9 cellular contexts compared by ENCODE assay signal in genomic region chr7:139602143-139602722, GRCh38.
A peak's percentile ranks its signal among the peaks of the same experiment; 100 is the strongest.
DNase-seq lines count a peak whose midpoint lies in the region; ATAC-seq, FAIRE-seq and TF ChIP-seq lines count a peak whose summit lies in the region.
"Had no signal": no experiment of that assay in that cellular context is flagged by ENCODE, and none has a peak within 500 bp of the region (broad histone marks: within the 10 kb centered on the region; RNA-seq: fewer than 3 reads in every experiment).

No MANE protein-coding gene starts in this region.

- H3K4me1 ChIP-seq in mammary epithelial cell (ENCODE audit: insufficient read depth, low read length) (no peaks in the 10 kb centered on the region), HepG2 (ENCODE audit: insufficient read depth, low read length) (no peaks in the 10 kb centered on the region)

- peaks cover 21% of the 10 kb centered on the region for H3K36me3 ChIP-seq in mammary epithelial cell (ENCODE audit: insufficient read depth, low read length)
- H3K36me3 ChIP-seq in HepG2 (replicated peaks in 1 of 2; ENCODE audit: control insufficient read depth in 1 of 2, insufficient read depth in 2 of 2, low read length in 2 of 2) = peaks cover 26 to 84% of the 10 kb centered on the region in 2 experiments

- peak; percentile 63 for FAIRE-seq in HepG2 (lab: Jason Lieb, UNC)
- FAIRE-seq: endometrium had no signal

- no peak for TF ChIP-seq EP300 in HepG2 (IDR thresholded peaks at IDR 0.05; ENCODE audit: low read depth in 2 of 2, low read length in 2 of 2)
- TF ChIP-seq EP300 in HepG2 (CRISPR knock-in tag; IDR thresholded peaks at IDR 0.05; ENCODE audit: borderline replicate concordance) = no peak

- POLR2A ChIA-PET in HepG2 (lab: Yijun Ruan, JAX) = no interaction called here

- 92% methylated on average over 5 of the region's 7 CpGs for WGBS in mammary epithelial cell (ENCODE audit: low coverage, missing lambda C conversion rate)
- WGBS in HepG2 (ENCODE audit: low lambda C conversion rate) = 86% methylated on average over 7 of the region's 7 CpGs

- BruUV-seq in mammary epithelial cell (replicated peaks; lab: Mats Ljungman, UMichigan) (no TSS peak), HepG2 (replicated peaks; lab: Mats Ljungman, UMichigan) (no TSS peak)

- H3K27ac ChIP-seq in mammary epithelial cell (ENCODE audit: insufficient read depth, low read depth, low read length) (no peak overlapping the region), HepG2 (ENCODE audit: extremely low read length, insufficient read depth, low read length) (no peak overlapping the region)

- H3K79me2 ChIP-seq in mammary epithelial cell (ENCODE audit: insufficient read depth, low read length) = no peaks in the 10 kb centered on the region
- H3K79me2 ChIP-seq in HepG2 (ENCODE audit: insufficient read depth, low read length) = no peaks in the 10 kb centered on the region

- ATAC-seq in HepG2 (peak; percentile 89), GM18505 (IDR thresholded peaks at IDR 0.05; ENCODE audit: unreplicated experiment) (no peak), GM21447 (IDR thresholded peaks at IDR 0.05; ENCODE audit: unreplicated experiment) (no peak), HG03432 (IDR thresholded peaks at IDR 0.05; ENCODE audit: unreplicated experiment) (no peak)

- in situ Hi-C loops in mammary epithelial cell (cut with MboI; ENCODE audit: low sequenced_read_pairs in 2 of 2) = no loop called here
- in situ Hi-C loops in HepG2 (cut with HindIII; ENCODE audit: extremely low pct_ligation_motif_present, low pct_unique_long_range_greater_than_20kb) = no loop called here

- CTCF ChIA-PET in mammary epithelial cell (lab: Charles Lee; ENCODE audit: low non-redundant PET) = interaction anchor here (0.7 kb wide), 4 partner anchors 12 to 509 kb away, joined by 3 to 8 read pairs (median 4); no protein-coding TSS in a partner anchor
- CTCF ChIA-PET in HepG2 (lab: Yijun Ruan, JAX; ENCODE audit: low intra/inter-chr PET ratio, low total read pairs) = interaction anchor here (1.3 to 2.8 kb wide), 2 partner anchors 400 to 402 kb away, joined by 8 to 19 read pairs; no protein-coding TSS in a partner anchor

- no peak overlapping the region for H2AFZ ChIP-seq in mammary epithelial cell (ENCODE audit: low read depth, low read length)
- no peak overlapping the region for H2AFZ ChIP-seq in HepG2 (ENCODE audit: low read length)

- 0 out of 2 replicates have a peak, but pooled peaks have one; percentile 24 for TF ChIP-seq RAD21 in HepG2 (CRISPR knock-in tag; IDR thresholded peaks at IDR 0.05)

- H3K27me3 ChIP-seq in mammary epithelial cell (ENCODE audit: insufficient read depth, low read length) (no peaks in the 10 kb centered on the region), HepG2 (ENCODE audit: control insufficient read depth in 1 of 2, insufficient read depth in 2 of 2, low read length in 2 of 2) (no peaks in the 10 kb centered on the region)

- no peak for TF ChIP-seq CTCF in GM20000 (IDR thresholded peaks at IDR 0.05; ENCODE audit: extremely low read depth, missing control alignments)
- TF ChIP-seq CTCF in mammary epithelial cell (conservative IDR thresholded peaks at IDR 0.05 in 1 of 2, IDR thresholded peaks at IDR 0.05 in 1 of 2; ENCODE audit: extremely low read depth in 1 of 2, insufficient read depth in 1 of 2, low read depth in 1 of 2, low read length in 2 of 2) = peak; percentile 48 to 58
- peak; percentile 66 for TF ChIP-seq CTCF in HepG2 (CRISPR knock-in tag; IDR thresholded peaks at IDR 0.05)

- H3K9me3 ChIP-seq in mammary epithelial cell (replicated peaks; ENCODE audit: insufficient read depth, low read length) = no peaks in the 10 kb centered on the region
- H3K9me3 ChIP-seq in HepG2 (ENCODE audit: low read length) = no peaks in the 10 kb centered on the region

- H3K9ac ChIP-seq in mammary epithelial cell (ENCODE audit: insufficient read depth, low read length) (no peak overlapping the region), HepG2 (ENCODE audit: insufficient read depth, low read depth, low read length) (no peak overlapping the region)

- dilution Hi-C loops in mammary epithelial cell (cut with HindIII; ENCODE audit: low sequenced_read_pairs) = no loop called here

- intact Hi-C loops in mammary epithelial cell (cut with micrococcal nuclease) (loop anchor here (1.0 kb wide), 1 partner anchor 400 kb away; no protein-coding TSS in a partner anchor), HepG2 (cut with micrococcal nuclease; ENCODE audit: unreplicated experiment) (loop anchor here (1.0 kb wide), 1 partner anchor 400 kb away; no protein-coding TSS in a partner anchor)

- H3K4me2 ChIP-seq in mammary epithelial cell (ENCODE audit: insufficient read depth, low read depth, low read length) = no peak overlapping the region
- no peak overlapping the region for H3K4me2 ChIP-seq in HepG2 (ENCODE audit: low read depth, low read length)

- H4K20me1 ChIP-seq in mammary epithelial cell (ENCODE audit: insufficient read depth, low read length) (no peaks in the 10 kb centered on the region), HepG2 (ENCODE audit: insufficient read depth, low read length) (no peaks in the 10 kb centered on the region; the same call in 1 of the 2 replicates)

- TF ChIP-seq POLR2A in HepG2 (IDR thresholded peaks at IDR 0.05; ENCODE audit: insufficient read depth in 1 of 2, low read depth in 2 of 2, low read length in 2 of 2) (no peak), GM18505 (IDR thresholded peaks at IDR 0.05; ENCODE audit: borderline replicate concordance, extremely low read depth, insufficient read depth, insufficient read length) (no peak)

- H3K4me3 ChIP-seq in mammary epithelial cell (replicated peaks in 1 of 3; ENCODE audit: insufficient read depth in 1 of 3, low read depth in 2 of 3, low read length in 3 of 3) = no peak overlapping the region
- H3K4me3 ChIP-seq in HepG2 (replicated peaks in 1 of 3; ENCODE audit: insufficient read depth in 1 of 3, low read depth in 2 of 3, low read length in 3 of 3) = no peak overlapping the region

- DNase-seq in AML-193 (lab: John Stamatoyannopoulos, UW) = peak; percentile 43 to 58
- peak; percentile 45 for DNase-seq in GM20000 (ENCODE audit: low spot score)
- peak; percentile 9 for DNase-seq in NCI-H748 treated with DMSO at 0.1 percent for 48 hours (lab: John Stamatoyannopoulos, UW)
- DNase-seq in mammary epithelial cell = peak; percentile 10
- DNase-seq in HepG2 (ENCODE audit: low spot score) = peak; percentile 37

TF ChIP-seq in HepG2, 621 proteins besides CTCF, POLR2A, EP300 and RAD21:
- TF ChIP-seq SMC3 (IDR thresholded peaks at IDR 0.05; ENCODE audit: low read length) = peak; percentile 55
- TF ChIP-seq FUBP1 (CRISPR knock-in tag; IDR thresholded peaks at IDR 0.05; ENCODE audit: borderline replicate concordance) = no peak
- TF ChIP-seq CCDC6 (CRISPR knock-in tag; IDR thresholded peaks at IDR 0.05) = no peak
- TF ChIP-seq STAG1 (CRISPR knock-in tag; IDR thresholded peaks at IDR 0.05) = peak; percentile 76
- no peak for TF ChIP-seq ZFYVE20 (CRISPR knock-in tag; IDR thresholded peaks at IDR 0.05; ENCODE audit: borderline replicate concordance, low read depth)
- no peak for TF ChIP-seq SRF (IDR thresholded peaks at IDR 0.05; ENCODE audit: low read depth, low read length)
TF ChIP-seq in HepG2: peak in this region for 2.
